ENCODE assay signal across 1 cellular context in the genomic region with DNA sequence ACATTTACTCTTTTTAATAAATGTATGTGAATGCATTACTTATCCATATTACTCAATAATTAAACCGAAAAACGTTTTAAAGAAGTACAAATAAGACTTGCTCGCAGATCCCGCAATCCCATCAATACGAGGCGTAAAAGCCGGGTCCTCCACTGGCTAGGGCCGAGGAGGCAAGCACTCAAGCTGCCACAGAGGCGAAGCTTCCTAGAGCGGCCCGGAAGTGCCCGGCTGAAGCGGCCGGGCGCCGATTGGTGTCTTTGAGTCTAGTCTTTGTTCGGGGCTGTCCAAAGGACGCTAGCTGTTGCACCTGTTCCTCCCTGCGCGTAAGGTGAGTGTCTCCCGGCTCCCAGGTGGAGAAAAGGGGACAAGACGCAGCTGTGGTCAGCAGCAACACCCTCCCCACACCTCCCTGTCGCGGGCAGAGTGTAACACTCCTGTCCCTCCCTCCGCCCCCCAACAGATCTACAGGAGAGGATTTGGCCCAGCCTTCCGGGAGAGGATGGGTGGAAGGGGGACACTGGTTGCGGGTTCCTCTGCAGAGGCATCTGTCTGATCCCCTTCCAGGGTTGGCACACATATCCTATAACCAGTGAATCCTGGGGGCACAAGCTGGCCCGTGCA.
TF ChIP-seq lines count a peak whose summit lies in the region.

A gene (plus strand): TSS at position 260 of the 621 bp plus-strand sequence. CDS start 835 bp downstream, outside the sequence.

TF ChIP-seq in HepG2, 621 proteins besides CTCF, POLR2A, EP300 and RAD21 (continued from another document and continues in another):
- TF ChIP-seq, protein P1, sequence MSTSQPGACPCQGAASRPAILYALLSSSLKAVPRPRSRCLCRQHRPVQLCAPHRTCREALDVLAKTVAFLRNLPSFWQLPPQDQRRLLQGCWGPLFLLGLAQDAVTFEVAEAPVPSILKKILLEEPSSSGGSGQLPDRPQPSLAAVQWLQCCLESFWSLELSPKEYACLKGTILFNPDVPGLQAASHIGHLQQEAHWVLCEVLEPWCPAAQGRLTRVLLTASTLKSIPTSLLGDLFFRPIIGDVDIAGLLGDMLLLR (CRISPR knock-in tag; IDR thresholded peaks at IDR 0.05): no peak
- TF ChIP-seq MIER2 (CRISPR knock-in tag; IDR thresholded peaks at IDR 0.05): peak; percentile 46; the same call in 1 of the 2 replicates
- 0 out of 2 replicates have a peak, but pooled peaks have one; percentile 75 for TF ChIP-seq NKX3-1 (CRISPR knock-in tag; IDR thresholded peaks at IDR 0.05)
- TF ChIP-seq ZNF543 (CRISPR knock-in tag; IDR thresholded peaks at IDR 0.05): 0 out of 2 replicates have a peak, but pooled peaks have one; percentile 32
- TF ChIP-seq, protein P2, sequence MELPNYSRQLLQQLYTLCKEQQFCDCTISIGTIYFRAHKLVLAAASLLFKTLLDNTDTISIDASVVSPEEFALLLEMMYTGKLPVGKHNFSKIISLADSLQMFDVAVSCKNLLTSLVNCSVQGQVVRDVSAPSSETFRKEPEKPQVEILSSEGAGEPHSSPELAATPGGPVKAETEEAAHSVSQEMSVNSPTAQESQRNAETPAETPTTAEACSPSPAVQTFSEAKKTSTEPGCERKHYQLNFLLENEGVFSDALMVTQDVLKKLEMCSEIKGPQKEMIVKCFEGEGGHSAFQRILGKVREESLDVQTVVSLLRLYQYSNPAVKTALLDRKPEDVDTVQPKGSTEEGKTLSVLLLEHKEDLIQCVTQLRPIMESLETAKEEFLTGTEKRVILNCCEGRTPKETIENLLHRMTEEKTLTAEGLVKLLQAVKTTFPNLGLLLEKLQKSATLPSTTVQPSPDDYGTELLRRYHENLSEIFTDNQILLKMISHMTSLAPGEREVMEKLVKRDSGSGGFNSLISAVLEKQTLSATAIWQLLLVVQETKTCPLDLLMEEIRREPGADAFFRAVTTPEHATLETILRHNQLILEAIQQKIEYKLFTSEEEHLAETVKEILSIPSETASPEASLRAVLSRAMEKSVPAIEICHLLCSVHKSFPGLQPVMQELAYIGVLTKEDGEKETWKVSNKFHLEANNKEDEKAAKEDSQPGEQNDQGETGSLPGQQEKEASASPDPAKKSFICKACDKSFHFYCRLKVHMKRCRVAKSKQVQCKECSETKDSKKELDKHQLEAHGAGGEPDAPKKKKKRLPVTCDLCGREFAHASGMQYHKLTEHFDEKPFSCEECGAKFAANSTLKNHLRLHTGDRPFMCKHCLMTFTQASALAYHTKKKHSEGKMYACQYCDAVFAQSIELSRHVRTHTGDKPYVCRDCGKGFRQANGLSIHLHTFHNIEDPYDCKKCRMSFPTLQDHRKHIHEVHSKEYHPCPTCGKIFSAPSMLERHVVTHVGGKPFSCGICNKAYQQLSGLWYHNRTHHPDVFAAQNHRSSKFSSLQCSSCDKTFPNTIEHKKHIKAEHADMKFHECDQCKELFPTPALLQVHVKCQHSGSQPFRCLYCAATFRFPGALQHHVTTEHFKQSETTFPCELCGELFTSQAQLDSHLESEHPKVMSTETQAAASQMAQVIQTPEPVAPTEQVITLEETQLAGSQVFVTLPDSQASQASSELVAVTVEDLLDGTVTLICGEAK (IDR thresholded peaks at IDR 0.05): no peak
- TF ChIP-seq, protein P2 (CRISPR knock-in tag; IDR thresholded peaks at IDR 0.05): peak; percentile 61; the same call in 1 of the 2 replicates
- TF ChIP-seq SALL2 (CRISPR knock-in tag; IDR thresholded peaks at IDR 0.05): peak; percentile 89; the same call in 1 of the 2 replicates
- TF ChIP-seq ONECUT2 (CRISPR knock-in tag; IDR thresholded peaks at IDR 0.05): no peak; the same call in 1 of the 2 replicates
- TF ChIP-seq GATA4 (IDR thresholded peaks at IDR 0.05; ENCODE audit: borderline replicate concordance, low read depth): peak; percentile 38; the same call in 1 of the 2 replicates
- peak; percentile 79 for TF ChIP-seq ZKSCAN5 (CRISPR knock-in tag; IDR thresholded peaks at IDR 0.05)
- TF ChIP-seq ZBTB1 (CRISPR knock-in tag; IDR thresholded peaks at IDR 0.05; ENCODE audit: borderline replicate concordance): no peak
- no peak for TF ChIP-seq ZNF746 (CRISPR knock-in tag; IDR thresholded peaks at IDR 0.05)
- TF ChIP-seq TBX2 (CRISPR knock-in tag; IDR thresholded peaks at IDR 0.05; ENCODE audit: borderline replicate concordance): peak; percentile 91
- TF ChIP-seq PHF5A (CRISPR knock-in tag; IDR thresholded peaks at IDR 0.05; ENCODE audit: low read depth, unreplicated experiment): peak; percentile 91
- TF ChIP-seq JARID2 (CRISPR knock-in tag; IDR thresholded peaks at IDR 0.05; ENCODE audit: insufficient replicate concordance): no peak
- TF ChIP-seq, protein P3, sequence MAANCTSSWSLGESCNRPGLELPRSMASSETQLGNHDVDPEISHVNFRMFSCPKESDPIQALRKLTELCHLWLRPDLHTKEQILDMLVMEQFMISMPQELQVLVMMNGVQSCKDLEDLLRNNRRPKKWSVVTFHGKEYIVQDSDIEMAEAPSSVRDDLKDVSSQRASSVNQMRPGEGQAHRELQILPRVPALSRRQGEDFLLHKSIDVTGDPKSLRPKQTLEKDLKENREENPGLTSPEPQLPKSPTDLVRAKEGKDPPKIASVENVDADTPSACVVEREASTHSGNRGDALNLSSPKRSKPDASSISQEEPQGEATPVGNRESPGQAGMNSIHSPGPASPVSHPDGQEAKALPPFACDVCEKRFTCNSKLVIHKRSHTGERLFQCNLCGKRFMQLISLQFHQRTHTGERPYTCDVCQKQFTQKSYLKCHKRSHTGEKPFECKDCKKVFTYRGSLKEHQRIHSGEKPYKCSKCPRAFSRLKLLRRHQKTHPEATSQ (CRISPR knock-in tag; IDR thresholded peaks at IDR 0.05; ENCODE audit: borderline replicate concordance): no peak
- TF ChIP-seq ZSCAN25 (CRISPR knock-in tag; IDR thresholded peaks at IDR 0.05): peak; percentile 69
- TF ChIP-seq ZNF20 (CRISPR knock-in tag; IDR thresholded peaks at IDR 0.05): no peak
- no peak for TF ChIP-seq ZNF766 (CRISPR knock-in tag; IDR thresholded peaks at IDR 0.05; ENCODE audit: borderline replicate concordance)
- peak; percentile 85 for TF ChIP-seq XRCC5 (optimal IDR thresholded peaks at IDR 0.05; ENCODE audit: low read length)
- TF ChIP-seq, protein P4, sequence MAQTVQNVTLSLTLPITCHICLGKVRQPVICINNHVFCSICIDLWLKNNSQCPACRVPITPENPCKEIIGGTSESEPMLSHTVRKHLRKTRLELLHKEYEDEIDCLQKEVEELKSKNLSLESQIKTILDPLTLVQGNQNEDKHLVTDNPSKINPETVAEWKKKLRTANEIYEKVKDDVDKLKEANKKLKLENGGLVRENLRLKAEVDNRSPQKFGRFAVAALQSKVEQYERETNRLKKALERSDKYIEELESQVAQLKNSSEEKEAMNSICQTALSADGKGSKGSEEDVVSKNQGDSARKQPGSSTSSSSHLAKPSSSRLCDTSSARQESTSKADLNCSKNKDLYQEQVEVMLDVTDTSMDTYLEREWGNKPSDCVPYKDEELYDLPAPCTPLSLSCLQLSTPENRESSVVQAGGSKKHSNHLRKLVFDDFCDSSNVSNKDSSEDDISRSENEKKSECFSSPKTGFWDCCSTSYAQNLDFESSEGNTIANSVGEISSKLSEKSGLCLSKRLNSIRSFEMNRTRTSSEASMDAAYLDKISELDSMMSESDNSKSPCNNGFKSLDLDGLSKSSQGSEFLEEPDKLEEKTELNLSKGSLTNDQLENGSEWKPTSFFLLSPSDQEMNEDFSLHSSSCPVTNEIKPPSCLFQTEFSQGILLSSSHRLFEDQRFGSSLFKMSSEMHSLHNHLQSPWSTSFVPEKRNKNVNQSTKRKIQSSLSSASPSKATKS (CRISPR knock-in tag; IDR thresholded peaks at IDR 0.05): no peak
- TF ChIP-seq SMARCE1 (IDR thresholded peaks at IDR 0.05; ENCODE audit: borderline replicate concordance): no peak
- TF ChIP-seq, protein P5, sequence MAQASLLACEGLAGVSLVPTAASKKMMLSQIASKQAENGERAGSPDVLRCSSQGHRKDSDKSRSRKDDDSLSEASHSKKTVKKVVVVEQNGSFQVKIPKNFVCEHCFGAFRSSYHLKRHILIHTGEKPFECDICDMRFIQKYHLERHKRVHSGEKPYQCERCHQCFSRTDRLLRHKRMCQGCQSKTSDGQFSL (CRISPR knock-in tag; IDR thresholded peaks at IDR 0.05): no peak
- TF ChIP-seq, protein P6, sequence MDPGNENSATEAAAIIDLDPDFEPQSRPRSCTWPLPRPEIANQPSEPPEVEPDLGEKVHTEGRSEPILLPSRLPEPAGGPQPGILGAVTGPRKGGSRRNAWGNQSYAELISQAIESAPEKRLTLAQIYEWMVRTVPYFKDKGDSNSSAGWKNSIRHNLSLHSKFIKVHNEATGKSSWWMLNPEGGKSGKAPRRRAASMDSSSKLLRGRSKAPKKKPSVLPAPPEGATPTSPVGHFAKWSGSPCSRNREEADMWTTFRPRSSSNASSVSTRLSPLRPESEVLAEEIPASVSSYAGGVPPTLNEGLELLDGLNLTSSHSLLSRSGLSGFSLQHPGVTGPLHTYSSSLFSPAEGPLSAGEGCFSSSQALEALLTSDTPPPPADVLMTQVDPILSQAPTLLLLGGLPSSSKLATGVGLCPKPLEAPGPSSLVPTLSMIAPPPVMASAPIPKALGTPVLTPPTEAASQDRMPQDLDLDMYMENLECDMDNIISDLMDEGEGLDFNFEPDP (CRISPR knock-in tag; conservative IDR thresholded peaks at IDR 0.05): no peak
- peak; percentile 93 for TF ChIP-seq NFATC3 (CRISPR knock-in tag; IDR thresholded peaks at IDR 0.05)
- no peak for TF ChIP-seq ZKSCAN1 (IDR thresholded peaks at IDR 0.05; ENCODE audit: low read length)
- TF ChIP-seq, protein P7, sequence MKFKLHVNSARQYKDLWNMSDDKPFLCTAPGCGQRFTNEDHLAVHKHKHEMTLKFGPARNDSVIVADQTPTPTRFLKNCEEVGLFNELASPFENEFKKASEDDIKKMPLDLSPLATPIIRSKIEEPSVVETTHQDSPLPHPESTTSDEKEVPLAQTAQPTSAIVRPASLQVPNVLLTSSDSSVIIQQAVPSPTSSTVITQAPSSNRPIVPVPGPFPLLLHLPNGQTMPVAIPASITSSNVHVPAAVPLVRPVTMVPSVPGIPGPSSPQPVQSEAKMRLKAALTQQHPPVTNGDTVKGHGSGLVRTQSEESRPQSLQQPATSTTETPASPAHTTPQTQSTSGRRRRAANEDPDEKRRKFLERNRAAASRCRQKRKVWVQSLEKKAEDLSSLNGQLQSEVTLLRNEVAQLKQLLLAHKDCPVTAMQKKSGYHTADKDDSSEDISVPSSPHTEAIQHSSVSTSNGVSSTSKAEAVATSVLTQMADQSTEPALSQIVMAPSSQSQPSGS (CRISPR knock-in tag; IDR thresholded peaks at IDR 0.05): peak; percentile 76; the same call in 1 of the 2 replicates
- TF ChIP-seq CBFB (CRISPR knock-in tag; IDR thresholded peaks at IDR 0.05): no peak
- no peak for TF ChIP-seq REL (CRISPR knock-in tag; conservative IDR thresholded peaks at IDR 0.05)
- peak; percentile 77 for TF ChIP-seq HNRNPLL (IDR thresholded peaks at IDR 0.05; ENCODE audit: low read depth, low read length, poor library complexity, severe bottlenecking)
- peak; percentile 93 for TF ChIP-seq AHR (CRISPR knock-in tag; IDR thresholded peaks at IDR 0.05)
- TF ChIP-seq, protein P8, sequence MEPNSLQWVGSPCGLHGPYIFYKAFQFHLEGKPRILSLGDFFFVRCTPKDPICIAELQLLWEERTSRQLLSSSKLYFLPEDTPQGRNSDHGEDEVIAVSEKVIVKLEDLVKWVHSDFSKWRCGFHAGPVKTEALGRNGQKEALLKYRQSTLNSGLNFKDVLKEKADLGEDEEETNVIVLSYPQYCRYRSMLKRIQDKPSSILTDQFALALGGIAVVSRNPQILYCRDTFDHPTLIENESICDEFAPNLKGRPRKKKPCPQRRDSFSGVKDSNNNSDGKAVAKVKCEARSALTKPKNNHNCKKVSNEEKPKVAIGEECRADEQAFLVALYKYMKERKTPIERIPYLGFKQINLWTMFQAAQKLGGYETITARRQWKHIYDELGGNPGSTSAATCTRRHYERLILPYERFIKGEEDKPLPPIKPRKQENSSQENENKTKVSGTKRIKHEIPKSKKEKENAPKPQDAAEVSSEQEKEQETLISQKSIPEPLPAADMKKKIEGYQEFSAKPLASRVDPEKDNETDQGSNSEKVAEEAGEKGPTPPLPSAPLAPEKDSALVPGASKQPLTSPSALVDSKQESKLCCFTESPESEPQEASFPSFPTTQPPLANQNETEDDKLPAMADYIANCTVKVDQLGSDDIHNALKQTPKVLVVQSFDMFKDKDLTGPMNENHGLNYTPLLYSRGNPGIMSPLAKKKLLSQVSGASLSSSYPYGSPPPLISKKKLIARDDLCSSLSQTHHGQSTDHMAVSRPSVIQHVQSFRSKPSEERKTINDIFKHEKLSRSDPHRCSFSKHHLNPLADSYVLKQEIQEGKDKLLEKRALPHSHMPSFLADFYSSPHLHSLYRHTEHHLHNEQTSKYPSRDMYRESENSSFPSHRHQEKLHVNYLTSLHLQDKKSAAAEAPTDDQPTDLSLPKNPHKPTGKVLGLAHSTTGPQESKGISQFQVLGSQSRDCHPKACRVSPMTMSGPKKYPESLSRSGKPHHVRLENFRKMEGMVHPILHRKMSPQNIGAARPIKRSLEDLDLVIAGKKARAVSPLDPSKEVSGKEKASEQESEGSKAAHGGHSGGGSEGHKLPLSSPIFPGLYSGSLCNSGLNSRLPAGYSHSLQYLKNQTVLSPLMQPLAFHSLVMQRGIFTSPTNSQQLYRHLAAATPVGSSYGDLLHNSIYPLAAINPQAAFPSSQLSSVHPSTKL (CRISPR knock-in tag; IDR thresholded peaks at IDR 0.05): peak; percentile 76
- no peak for TF ChIP-seq ZNF850 (CRISPR knock-in tag; conservative IDR thresholded peaks at IDR 0.05)
- TF ChIP-seq ZBTB7B (CRISPR knock-in tag; IDR thresholded peaks at IDR 0.05): no peak
- TF ChIP-seq, protein P9, sequence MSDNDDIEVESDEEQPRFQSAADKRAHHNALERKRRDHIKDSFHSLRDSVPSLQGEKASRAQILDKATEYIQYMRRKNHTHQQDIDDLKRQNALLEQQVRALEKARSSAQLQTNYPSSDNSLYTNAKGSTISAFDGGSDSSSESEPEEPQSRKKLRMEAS (IDR thresholded peaks at IDR 0.05): peak; percentile 63
- peak; percentile 96; the same call in 1 of the 2 replicates for TF ChIP-seq ZNF713 (CRISPR knock-in tag; IDR thresholded peaks at IDR 0.05)
- no peak for TF ChIP-seq HMGA1 (CRISPR knock-in tag; conservative IDR thresholded peaks at IDR 0.05)
